In genomic region chr21:38965241-38965640, GRCh38 we compare ENCODE assay signal across 20 cellular contexts.
DNase-seq lines count a peak whose midpoint lies in the region; ATAC-seq, FAIRE-seq and TF ChIP-seq lines count a peak whose summit lies in the region.
"Had no signal": no experiment of that assay in that cellular context is flagged by ENCODE, and none has a peak within 500 bp of the region (broad histone marks: within the 10 kb centered on the region; RNA-seq: fewer than 3 reads in every experiment).

No MANE protein-coding gene starts in this region.

- H3K27ac Mint-ChIP-seq in astrocyte (ENCODE audit: unreplicated experiment): peak overlapping the region; percentile 95
- no peak overlapping the region for H3K27ac Mint-ChIP-seq in activated T-cell treated with anti-CD3 and anti-CD28 coated beads, Interleukin-2, amount 50 U/mL, for 72 hours
- H3K27ac Mint-ChIP-seq: activated naive CD8-positive, alpha-beta T cell treated with anti-CD3 and anti-CD28 coated beads, Interleukin-2, amount 50 U/mL, for 24 hours; activated T-cell treated with anti-CD3 and anti-CD28 coated beads, Interleukin-2, amount 50 U/mL, for 24 hours; memory B cell had no signal

- no peaks in the 10 kb centered on the region for H3K4me1 ChIP-seq in astrocyte (ENCODE audit: insufficient read depth, low read length)
- peaks cover 0 to 15% (median 5%) of the 10 kb centered on the region in 4 donors for H3K4me1 ChIP-seq in right lobe of liver
- H3K4me1 ChIP-seq in upper lobe of left lung: peaks cover 0 to 4% (median 0%) of the 10 kb centered on the region in 4 donors
- H3K4me1 ChIP-seq in pancreas: no peaks in the 10 kb centered on the region
- H3K4me1 ChIP-seq: sigmoid colon had no signal

- H3K27me3 ChIP-seq in astrocyte (ENCODE audit: insufficient read depth, low read length) (no peaks in the 10 kb centered on the region), right lobe of liver (no peaks in the 10 kb centered on the region), upper lobe of left lung (no peaks in the 10 kb centered on the region), pancreas (no peaks in the 10 kb centered on the region)
- H3K27me3 ChIP-seq: sigmoid colon had no signal

- no peak for TF ChIP-seq CTCF in astrocyte (IDR thresholded peaks at IDR 0.05; ENCODE audit: insufficient read depth, low read depth, low read length)
- TF ChIP-seq CTCF in right lobe of liver (IDR thresholded peaks at IDR 0.05): no peak
- TF ChIP-seq CTCF in upper lobe of left lung (IDR thresholded peaks at IDR 0.05): no peak
- no peak for TF ChIP-seq CTCF in pancreas (IDR thresholded peaks at IDR 0.05)

- no peak for TF ChIP-seq EP300 in upper lobe of left lung (IDR thresholded peaks at IDR 0.05)

- FAIRE-seq in astrocyte (lab: Jason Lieb, UNC) (no peak), pancreas (lab: Jason Lieb, UNC) (no peak)
- FAIRE-seq: endometrium, GM12891, TTC549 had no signal

- intact Hi-C loops in right lobe of liver (cut with DNase I) (no loop called here), pancreas (cut with DNase I) (no loop called here)

- ATAC-seq in right lobe of liver: peak in 3 of 4 donors; percentile 4 to 19 (median 9)
- no peak for ATAC-seq in upper lobe of left lung (ENCODE audit: low FRiP score in 2 of 2)
- ATAC-seq in HG03045 (IDR thresholded peaks at IDR 0.05; ENCODE audit: unreplicated experiment): no peak
- ATAC-seq in activated T-cell treated with anti-CD3 and anti-CD28 coated beads, Interleukin-2, amount 50 U/mL, for 72 hours (replicated peaks in 1 of 2): no peak
- ATAC-seq in pancreas: no peak
- ATAC-seq: activated naive CD8-positive, alpha-beta T cell treated with anti-CD3 and anti-CD28 coated beads, Interleukin-2, amount 50 U/mL, for 24 hours had no signal

- WGBS in right lobe of liver (ENCODE audit: insufficient coverage, low coverage, low lambda C conversion rate, missing lambda C conversion rate): 35% methylated on average over 7 of the region's 8 CpGs
- 66 to 69% methylated on average over 8 of the region's 8 CpGs for WGBS in upper lobe of left lung, 2 donors
- 59 to 67% methylated on average over 8 of the region's 8 CpGs for WGBS in pancreas, 2 donors

- H3K27me3 Mint-ChIP-seq in astrocyte (ENCODE audit: low read depth, unreplicated experiment): no peaks in the 10 kb centered on the region
- H3K27me3 Mint-ChIP-seq in activated T-cell treated with anti-CD3 and anti-CD28 coated beads, Interleukin-2, amount 50 U/mL, for 72 hours (ENCODE audit: low read depth): no peaks in the 10 kb centered on the region
- H3K27me3 Mint-ChIP-seq: activated naive CD8-positive, alpha-beta T cell treated with anti-CD3 and anti-CD28 coated beads, Interleukin-2, amount 50 U/mL, for 24 hours; activated T-cell treated with anti-CD3 and anti-CD28 coated beads, Interleukin-2, amount 50 U/mL, for 24 hours had no signal

- no peaks in the 10 kb centered on the region for H4K20me1 ChIP-seq in astrocyte (ENCODE audit: insufficient read depth, low read length)

- H3K9me3 Mint-ChIP-seq in astrocyte (ENCODE audit: unreplicated experiment): peaks cover 12% of the 10 kb centered on the region
- peaks cover 4 to 6% of the 10 kb centered on the region in 2 donors for H3K9me3 Mint-ChIP-seq in activated T-cell treated with anti-CD3 and anti-CD28 coated beads, Interleukin-2, amount 50 U/mL, for 72 hours
- H3K9me3 Mint-ChIP-seq: CD4-positive, CD25-positive, alpha-beta regulatory T cell had no signal

- H3K27ac ChIP-seq in astrocyte (ENCODE audit: low read depth, low read length): no peak overlapping the region
- H3K27ac ChIP-seq in right lobe of liver: peak overlapping the region; percentile 37 to 68 (median 67)
- peak overlapping the region in 2 of 4 donors; percentile 12 to 70 for H3K27ac ChIP-seq in upper lobe of left lung
- H3K27ac ChIP-seq in pancreas: no peak overlapping the region
- H3K27ac ChIP-seq: sigmoid colon had no signal

- H3K4me3 ChIP-seq in astrocyte (ENCODE audit: insufficient read depth, low read depth, low read length): no peak overlapping the region
- no peak overlapping the region for H3K4me3 ChIP-seq in right lobe of liver
- H3K4me3 ChIP-seq in upper lobe of left lung: no peak overlapping the region
- H3K4me3 ChIP-seq in pancreas: no peak overlapping the region
- H3K4me3 ChIP-seq: sigmoid colon had no signal

- H3K9me3 ChIP-seq in astrocyte (ENCODE audit: insufficient read depth, low read depth, low read length) (peaks cover 4% of the 10 kb centered on the region), right lobe of liver (no peaks in the 10 kb centered on the region), upper lobe of left lung (no peaks in the 10 kb centered on the region), pancreas (no peaks in the 10 kb centered on the region)
- H3K9me3 ChIP-seq: sigmoid colon had no signal

- no peak overlapping the region for H2AFZ ChIP-seq in astrocyte (ENCODE audit: low read depth, low read length)

- H3K79me2 ChIP-seq in astrocyte (ENCODE audit: insufficient read depth, low read length): no peaks in the 10 kb centered on the region

- TF ChIP-seq POLR2A in right lobe of liver (IDR thresholded peaks at IDR 0.05): no peak
- TF ChIP-seq POLR2A in upper lobe of left lung (IDR thresholded peaks at IDR 0.05): no peak

- peak; percentile 48 for DNase-seq in NOMO-1 treated with DMSO at 0.1 percent for 48 hours (lab: John Stamatoyannopoulos, UW; ENCODE audit: unreplicated experiment)
- DNase-seq in NOMO-1 (lab: John Stamatoyannopoulos, UW; ENCODE audit: unreplicated experiment in 2 of 2): no peak
- DNase-seq in astrocyte (ENCODE audit: low read depth): no peak
- DNase-seq in right lobe of liver: no peak
- no peak for DNase-seq in upper lobe of left lung
- no peak for DNase-seq in activated T-cell treated with anti-CD3 and anti-CD28 coated beads, Interleukin-2, amount 50 U/mL, for 72 hours
- DNase-seq in pancreas: no peak
- DNase-seq: activated naive CD8-positive, alpha-beta T cell treated with anti-CD3 and anti-CD28 coated beads, Interleukin-2, amount 50 U/mL, for 24 hours; activated T-cell treated with anti-CD3 and anti-CD28 coated beads, Interleukin-2, amount 50 U/mL, for 24 hours; CD4-positive, CD25-positive, alpha-beta regulatory T cell; central memory CD4-positive, alpha-beta T cell; foreskin melanocyte; OCI-M1; sigmoid colon; stimulated activated CD4-positive, alpha-beta T cell treated with anti-CD3 and anti-CD28 coated beads, Interleukin-2, amount 100 ng/mL, for 48 hours had no signal

- H3K4me1 Mint-ChIP-seq in astrocyte (ENCODE audit: low read depth, unreplicated experiment): peaks cover 13% of the 10 kb centered on the region
- peaks cover 20% of the 10 kb centered on the region for H3K4me1 Mint-ChIP-seq in activated T-cell treated with anti-CD3 and anti-CD28 coated beads, Interleukin-2, amount 50 U/mL, for 72 hours (ENCODE audit: low read depth)
- H3K4me1 Mint-ChIP-seq: activated naive CD8-positive, alpha-beta T cell treated with anti-CD3 and anti-CD28 coated beads, Interleukin-2, amount 50 U/mL, for 24 hours; CD4-positive, CD25-positive, alpha-beta regulatory T cell; memory B cell had no signal

- H3K4me2 ChIP-seq in astrocyte (ENCODE audit: low read length): no peak overlapping the region

- no peak overlapping the region for H3K9ac ChIP-seq in astrocyte (ENCODE audit: low read length)

- H3K4me3 Mint-ChIP-seq in astrocyte (ENCODE audit: unreplicated experiment): no peak overlapping the region
- H3K4me3 Mint-ChIP-seq in activated T-cell treated with anti-CD3 and anti-CD28 coated beads, Interleukin-2, amount 50 U/mL, for 72 hours: no peak overlapping the region
- H3K4me3 Mint-ChIP-seq: activated naive CD8-positive, alpha-beta T cell treated with anti-CD3 and anti-CD28 coated beads, Interleukin-2, amount 50 U/mL, for 24 hours; activated T-cell treated with anti-CD3 and anti-CD28 coated beads, Interleukin-2, amount 50 U/mL, for 24 hours; CD4-positive, CD25-positive, alpha-beta regulatory T cell; memory B cell had no signal

- peaks cover 2% of the 10 kb centered on the region for H3K36me3 Mint-ChIP-seq in astrocyte (ENCODE audit: low read depth, unreplicated experiment)
- H3K36me3 Mint-ChIP-seq in activated T-cell treated with anti-CD3 and anti-CD28 coated beads, Interleukin-2, amount 50 U/mL, for 72 hours (ENCODE audit: insufficient read depth in 2 of 2): peaks cover 9 to 10% of the 10 kb centered on the region in 2 donors
- H3K36me3 Mint-ChIP-seq: memory B cell had no signal

- H3K36me3 ChIP-seq in astrocyte (ENCODE audit: insufficient read depth, low read length) (no peaks in the 10 kb centered on the region), right lobe of liver (no peaks in the 10 kb centered on the region), upper lobe of left lung (no peaks in the 10 kb centered on the region), pancreas (no peaks in the 10 kb centered on the region)
- H3K36me3 ChIP-seq: sigmoid colon had no signal

Comparison
In these comparisons a context has a peak if more than half of its experiments do, and no peak if none do; other contexts are left out.
1. H3K27ac ChIP-seq: peak in right lobe of liver (3 of 3); none in astrocyte (single experiment) and pancreas (0 of 4).
2. ATAC-seq: peak in right lobe of liver (3 of 4); none in upper lobe of left lung (0 of 2), HG03045 (single experiment), activated T-cell treated with anti-CD3 and anti-CD28 coated beads, Interleukin-2, amount 50 U/mL, for 72 hours (0 of 2) and pancreas (0 of 4).